ENCODE assay signal across 8 cellular contexts in genomic region chr5:144142030-144142825, GRCh38. TPM values are rescaled to one million over a fixed set of nuclear protein-coding genes. Genes with fewer than 3 reads are reported as not detected.
DNase-seq lines count a peak whose midpoint lies in the region; ATAC-seq, FAIRE-seq and TF ChIP-seq lines count a peak whose summit lies in the region.

No MANE protein-coding gene starts in this region.

- H3K4me1 ChIP-seq in transverse colon, result no peaks in the 10 kb centered on the region

- TF ChIP-seq POLR2A in transverse colon (IDR thresholded peaks at IDR 0.05), result no peak

- no peak overlapping the region for H3K4me3 Mint-ChIP-seq in activated T-helper 1 cell treated with anti-CD3 and anti-CD28 coated beads, Interleukin-12 subunit alpha, Interleukin-12 subunit beta, Interleukin-2, Interleukin-4 antibody, amounts not matched to agents 30 ng/mL and 10 ng/mL and 1 ng/mL, durations not matched to agents 14 hours and 24 hours and 36 hours

- no peaks in the 10 kb centered on the region for H3K36me3 ChIP-seq in transverse colon

- TF ChIP-seq EP300 in transverse colon (IDR thresholded peaks at IDR 0.05; ENCODE audit: low read depth), result no peak

- intact Hi-C loops in transverse colon (cut with DNase I; ENCODE audit: low total_unique reads), result no loop called here
- intact Hi-C loops in activated T-helper 1 cell treated with anti-CD3 and anti-CD28 coated beads, Interleukin-12 subunit alpha, Interleukin-12 subunit beta, Interleukin-2, Interleukin-4 antibody, amounts not matched to agents 30 ng/mL and 10 ng/mL and 1 ng/mL, durations not matched to agents 14 hours and 24 hours and 36 hours (cut with micrococcal nuclease), result no loop called here

- H3K36me3 Mint-ChIP-seq in activated T-helper 1 cell treated with anti-CD3 and anti-CD28 coated beads, Interleukin-12 subunit alpha, Interleukin-12 subunit beta, Interleukin-2, Interleukin-4 antibody, amounts not matched to agents 30 ng/mL and 10 ng/mL and 1 ng/mL, durations not matched to agents 14 hours and 24 hours and 36 hours (ENCODE audit: low read depth), result no peaks in the 10 kb centered on the region

- 31 to 45% methylated on average over 2 to 3 of the region's 3 CpGs for WGBS in transverse colon (ENCODE audit: low coverage in 1 of 2), 2 donors

- H3K9me3 Mint-ChIP-seq in activated T-helper 1 cell treated with anti-CD3 and anti-CD28 coated beads, Interleukin-12 subunit alpha, Interleukin-12 subunit beta, Interleukin-2, Interleukin-4 antibody, amounts not matched to agents 30 ng/mL and 10 ng/mL and 1 ng/mL, durations not matched to agents 14 hours and 24 hours and 36 hours, result no peaks in the 10 kb centered on the region

- peak; percentile 39 for DNase-seq in DMS 273 treated with DMSO at 0.1 percent for 48 hours (lab: John Stamatoyannopoulos, UW)
- peak; percentile 2 for DNase-seq in GM19239 (ENCODE audit: insufficient read length, low spot score)
- peak; percentile 20 for DNase-seq in NCI-H446 treated with DMSO at 0.1 percent for 48 hours (lab: John Stamatoyannopoulos, UW)
- peak; percentile 60 for DNase-seq in astrocyte of the spinal cord (ENCODE audit: low read depth, low spot score)
- DNase-seq in transverse colon, result no peak
- DNase-seq in activated T-helper 1 cell treated with anti-CD3 and anti-CD28 coated beads, Interleukin-12 subunit alpha, Interleukin-12 subunit beta, Interleukin-2, Interleukin-4 antibody, amounts not matched to agents 30 ng/mL and 10 ng/mL and 1 ng/mL, durations not matched to agents 14 hours and 24 hours and 36 hours (ENCODE audit: low spot score), result no peak

- peaks cover 7% of the 10 kb centered on the region for H3K4me1 Mint-ChIP-seq in activated T-helper 1 cell treated with anti-CD3 and anti-CD28 coated beads, Interleukin-12 subunit alpha, Interleukin-12 subunit beta, Interleukin-2, Interleukin-4 antibody, amounts not matched to agents 30 ng/mL and 10 ng/mL and 1 ng/mL, durations not matched to agents 14 hours and 24 hours and 36 hours (ENCODE audit: low read depth)

- H3K27me3 ChIP-seq in transverse colon, result no peaks in the 10 kb centered on the region

- in situ Hi-C loops in astrocyte of the spinal cord (cut with HindIII; ENCODE audit: low sequenced_read_pairs), result no loop called here
- in situ Hi-C loops in transverse colon (cut with MboI; ENCODE audit: low pct_ligation_motif_present in 1 of 4, low pct_unique_long_range_greater_than_20kb in 1 of 4, low sequenced_read_pairs in 3 of 4), result no loop called here

- FAIRE-seq in GM19239 (lab: Jason Lieb, UNC) (peak; percentile 51), islet of Langerhans (lab: Jason Lieb, UNC) (peak; percentile 69)

- no peak overlapping the region for H3K4me3 ChIP-seq in astrocyte of the spinal cord (ENCODE audit: low read depth, low read length)
- H3K4me3 ChIP-seq in transverse colon, result no peak overlapping the region

- H3K27ac Mint-ChIP-seq in activated T-helper 1 cell treated with anti-CD3 and anti-CD28 coated beads, Interleukin-12 subunit alpha, Interleukin-12 subunit beta, Interleukin-2, Interleukin-4 antibody, amounts not matched to agents 30 ng/mL and 10 ng/mL and 1 ng/mL, durations not matched to agents 14 hours and 24 hours and 36 hours, result no peak overlapping the region

- TF ChIP-seq CTCF in astrocyte of the spinal cord (IDR thresholded peaks at IDR 0.05; ENCODE audit: low read depth, low read length) (peak; percentile 69), transverse colon (IDR thresholded peaks at IDR 0.05) (peak; percentile 43 to 63 (median 56))

- peaks cover 8% of the 10 kb centered on the region for H3K27me3 Mint-ChIP-seq in activated T-helper 1 cell treated with anti-CD3 and anti-CD28 coated beads, Interleukin-12 subunit alpha, Interleukin-12 subunit beta, Interleukin-2, Interleukin-4 antibody, amounts not matched to agents 30 ng/mL and 10 ng/mL and 1 ng/mL, durations not matched to agents 14 hours and 24 hours and 36 hours (ENCODE audit: insufficient read depth)

- no peak overlapping the region for H3K27ac ChIP-seq in transverse colon

- no peaks in the 10 kb centered on the region for H3K9me3 ChIP-seq in transverse colon

- ATAC-seq in HG03103 (IDR thresholded peaks at IDR 0.05; ENCODE audit: low read depth, unreplicated experiment), result peak; percentile 98

RNA-seq across cellular contexts. Expression of gene YIPF5, which starts 28.2 kb away (rescaled TPM):
- total RNA-seq in transverse colon, result 10 to 100 TPM; 10.1 to 44.4 (median 25.6) TPM
- total RNA-seq in activated T-helper 1 cell treated with anti-CD3 and anti-CD28 coated beads, Interleukin-12 subunit alpha, Interleukin-12 subunit beta, Interleukin-2, Interleukin-4 antibody, amounts not matched to agents 30 ng/mL and 10 ng/mL and 1 ng/mL, durations not matched to agents 14 hours and 24 hours and 36 hours, result 34.2 and 37.9 TPM in 2 replicates

RNA-seq across cellular contexts. Expression of gene KCTD16, which starts 28.4 kb away (rescaled TPM):
- total RNA-seq in transverse colon, result under 1 TPM in 2 of 4 donors, not detected in 2; under 0.01 to 0.14 TPM
- not detected in 2 replicates for total RNA-seq in activated T-helper 1 cell treated with anti-CD3 and anti-CD28 coated beads, Interleukin-12 subunit alpha, Interleukin-12 subunit beta, Interleukin-2, Interleukin-4 antibody, amounts not matched to agents 30 ng/mL and 10 ng/mL and 1 ng/mL, durations not matched to agents 14 hours and 24 hours and 36 hours

Comparison
In these comparisons a context has a peak if more than half of its experiments do, and no peak if none do; other contexts are left out.
1. DNase-seq: peak in DMS 273 treated with DMSO at 0.1 percent for 48 hours (single experiment), GM19239 (single experiment), NCI-H446 treated with DMSO at 0.1 percent for 48 hours (single experiment) and astrocyte of the spinal cord (single experiment); none in transverse colon (single experiment) and activated T-helper 1 cell treated with anti-CD3 and anti-CD28 coated beads, Interleukin-12 subunit alpha, Interleukin-12 subunit beta, Interleukin-2, Interleukin-4 antibody, amounts not matched to agents 30 ng/mL and 10 ng/mL and 1 ng/mL, durations not matched to agents 14 hours and 24 hours and 36 hours (single experiment).